In the genomic region with DNA sequence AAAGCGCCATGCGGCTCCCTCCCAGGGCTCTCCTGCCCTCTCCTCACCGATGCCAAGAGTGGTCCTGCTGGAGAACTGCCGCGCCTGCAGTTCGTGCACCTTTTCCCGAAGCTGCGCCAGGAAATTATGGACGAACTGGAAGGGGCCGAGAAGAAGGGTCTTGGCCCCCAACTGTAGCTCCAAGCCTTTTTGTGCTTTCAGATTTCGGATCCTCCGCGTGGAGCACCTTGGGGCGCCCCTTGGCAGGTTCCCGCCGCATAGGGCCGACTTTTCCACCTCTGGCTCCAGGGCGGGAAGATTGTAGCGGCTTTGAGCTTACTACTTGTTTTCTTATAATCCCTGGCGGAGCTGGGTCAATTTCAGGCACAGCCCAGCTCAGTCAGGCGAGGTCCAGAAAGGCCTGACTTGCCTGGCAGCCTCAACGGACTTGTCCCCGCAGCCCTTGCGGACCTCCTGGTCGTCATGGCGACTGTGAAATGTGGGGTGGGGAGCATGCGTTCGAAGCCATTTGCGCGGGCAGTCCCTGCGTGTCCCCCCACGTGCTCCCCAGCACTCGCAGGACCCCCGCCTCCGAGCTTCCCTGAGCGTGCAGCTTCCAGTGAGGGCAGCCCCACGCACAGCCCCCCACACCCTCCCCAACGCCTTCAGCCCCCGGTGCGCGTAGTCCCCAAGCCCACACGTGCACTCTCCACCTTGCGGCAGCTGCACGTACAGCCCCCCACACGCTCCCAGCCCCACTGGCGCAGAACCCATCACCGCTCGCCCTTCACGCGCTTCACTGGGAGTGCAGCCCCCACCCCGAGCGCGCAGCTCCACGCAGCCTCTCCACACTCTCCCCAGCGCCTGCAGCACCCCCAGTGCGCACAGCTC, we compare ENCODE assay signal across 14 cellular contexts.
DNase-seq lines count a peak whose midpoint lies in the region; ATAC-seq, FAIRE-seq and TF ChIP-seq lines count a peak whose summit lies in the region.
"Had no signal": no experiment of that assay in that cellular context is flagged by ENCODE, and none has a peak within 500 bp of the region (broad histone marks: within the 10 kb centered on the region; RNA-seq: fewer than 3 reads in every experiment).

No MANE protein-coding gene starts in this region.

- H2AFZ ChIP-seq in GM23338 = peak overlapping the region; percentile 94

- peak overlapping the region; percentile 93 for H3K4me2 ChIP-seq in GM23338

- peak; percentile 82 for ATAC-seq in GM23338
- ATAC-seq in GM19397 (IDR thresholded peaks at IDR 0.05; ENCODE audit: unreplicated experiment) = no peak
- ATAC-seq: effector memory CD8-positive, alpha-beta T cell had no signal

- H4K20me1 ChIP-seq in GM23338 (replicated peaks; ENCODE audit: insufficient read depth) = peaks cover 6% of the 10 kb centered on the region

- H3K4me3 Mint-ChIP-seq in GM23338 = peak overlapping the region; percentile 68

- no peaks in the 10 kb centered on the region for H3F3A ChIP-seq in GM23338 (replicated peaks; ENCODE audit: low read depth)

- no peak for TF ChIP-seq POLR2A in GM12892 (IDR thresholded peaks at IDR 0.05; ENCODE audit: low read depth, low read length)

- no peak overlapping the region for H3K9ac ChIP-seq in adipocyte (ENCODE audit: low read length)

- H3K27ac Mint-ChIP-seq in GM23338 = no peak overlapping the region
- H3K27ac Mint-ChIP-seq: effector memory CD8-positive, alpha-beta T cell had no signal

- DNase-seq in GM23338 (ENCODE audit: low spot score) = peak; percentile 73
- DNase-seq in adipocyte (ENCODE audit: low read depth) = no peak
- DNase-seq in left ventricle myocardium inferior = no peak
- DNase-seq in retina = peak; percentile 74
- DNase-seq in NCI-H524 treated with DMSO at 0.1 percent for 48 hours (lab: John Stamatoyannopoulos, UW) = no peak
- no peak for DNase-seq in GM12892 (ENCODE audit: insufficient read length)
- no peak for DNase-seq in activated CD4-positive, alpha-beta T cell treated with anti-CD3 and anti-CD28 coated beads, Interleukin-2, amount 50 U/mL, for 4 hours
- DNase-seq: activated naive CD4-positive, alpha-beta T cell; effector memory CD8-positive, alpha-beta T cell; MG63; NCI-H510A treated with DMSO at 0.1 percent for 48 hours had no signal

- H3K27ac ChIP-seq in GM23338 (ENCODE audit: low read depth) (no peak overlapping the region), left ventricle myocardium inferior (replicated peaks) (peak overlapping the region; percentile 79)
- H3K27ac ChIP-seq: tibial nerve had no signal

- peaks cover 20% of the 10 kb centered on the region for H3K4me1 Mint-ChIP-seq in GM23338

- H3K79me2 ChIP-seq in GM23338 (replicated peaks; ENCODE audit: insufficient read depth) = no peaks in the 10 kb centered on the region

- no peaks in the 10 kb centered on the region for H3K9me2 ChIP-seq in GM23338 (ENCODE audit: insufficient read depth)

- H3K36me3 Mint-ChIP-seq in GM23338 (ENCODE audit: low read depth) = no peaks in the 10 kb centered on the region

- FAIRE-seq in GM12892 (lab: Jason Lieb, UNC) = no peak
- FAIRE-seq: GM19239 had no signal

- H3K27me3 ChIP-seq in GM23338 (ENCODE audit: insufficient read depth) (peaks cover 60% of the 10 kb centered on the region), adipocyte (replicated peaks; ENCODE audit: control insufficient read depth, insufficient read depth, low read length) (peaks cover 2% of the 10 kb centered on the region), left ventricle myocardium inferior (ENCODE audit: low read depth) (no peaks in the 10 kb centered on the region)
- H3K27me3 ChIP-seq: MG63, tibial nerve had no signal

- H3K4me3 ChIP-seq in GM23338 (peak overlapping the region; percentile 71), adipocyte (ENCODE audit: low read length) (peak overlapping the region; percentile 59), left ventricle myocardium inferior (no peak overlapping the region)
- H3K4me3 ChIP-seq: MG63 had no signal

- H3K36me3 ChIP-seq in GM23338 (ENCODE audit: insufficient read depth) = no peaks in the 10 kb centered on the region
- no peaks in the 10 kb centered on the region for H3K36me3 ChIP-seq in adipocyte (ENCODE audit: control insufficient read depth, insufficient read depth, low read length, severe bottlenecking)
- H3K36me3 ChIP-seq in left ventricle myocardium inferior = no peaks in the 10 kb centered on the region
- H3K36me3 ChIP-seq: MG63, tibial nerve had no signal

- no peaks in the 10 kb centered on the region for H3K9me3 Mint-ChIP-seq in GM23338
- H3K9me3 Mint-ChIP-seq: effector memory CD8-positive, alpha-beta T cell had no signal

- peaks cover 36% of the 10 kb centered on the region for H3K27me3 Mint-ChIP-seq in GM23338 (ENCODE audit: insufficient read depth, low read depth, poor library complexity)

- no peaks in the 10 kb centered on the region for H3K9me3 ChIP-seq in adipocyte (ENCODE audit: control insufficient read depth, low read length)
- H3K9me3 ChIP-seq in left ventricle myocardium inferior (replicated peaks) = no peaks in the 10 kb centered on the region
- H3K9me3 ChIP-seq: MG63, tibial nerve had no signal

- TF ChIP-seq CTCF in GM23338 (conservative IDR thresholded peaks at IDR 0.05; ENCODE audit: low read depth in 2 of 2) (peak in 1 of 2 experiments; percentile 17; a peak in 2 of 4 replicates), left ventricle myocardium inferior (IDR thresholded peaks at IDR 0.05; ENCODE audit: borderline replicate concordance) (no peak)

- H3K4me1 ChIP-seq in GM23338 (ENCODE audit: insufficient read depth) (peaks cover 14% of the 10 kb centered on the region; the same call in 1 of the 2 replicates), adipocyte (ENCODE audit: control insufficient read depth, insufficient read depth, low read length) (no peaks in the 10 kb centered on the region), left ventricle myocardium inferior (peaks cover 36% of the 10 kb centered on the region)

- intact Hi-C loops in left ventricle myocardium inferior (cut with micrococcal nuclease) = no loop called here

TF ChIP-seq in GM23338, 12 proteins besides CTCF, POLR2A, EP300 and RAD21:
- peak; percentile 89 for TF ChIP-seq EZH2 (IDR thresholded peaks at IDR 0.05; ENCODE audit: low read depth, unreplicated experiment)
- peak; percentile 56 for TF ChIP-seq EZH2phosphoT487 (IDR thresholded peaks at IDR 0.05; ENCODE audit: unreplicated experiment)
- TF ChIP-seq, protein P1, sequence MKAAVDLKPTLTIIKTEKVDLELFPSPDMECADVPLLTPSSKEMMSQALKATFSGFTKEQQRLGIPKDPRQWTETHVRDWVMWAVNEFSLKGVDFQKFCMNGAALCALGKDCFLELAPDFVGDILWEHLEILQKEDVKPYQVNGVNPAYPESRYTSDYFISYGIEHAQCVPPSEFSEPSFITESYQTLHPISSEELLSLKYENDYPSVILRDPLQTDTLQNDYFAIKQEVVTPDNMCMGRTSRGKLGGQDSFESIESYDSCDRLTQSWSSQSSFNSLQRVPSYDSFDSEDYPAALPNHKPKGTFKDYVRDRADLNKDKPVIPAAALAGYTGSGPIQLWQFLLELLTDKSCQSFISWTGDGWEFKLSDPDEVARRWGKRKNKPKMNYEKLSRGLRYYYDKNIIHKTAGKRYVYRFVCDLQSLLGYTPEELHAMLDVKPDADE (IDR thresholded peaks at IDR 0.05) = no peak

Comparison
In these comparisons a context has a peak if more than half of its experiments do, and no peak if none do; other contexts are left out.
1. DNase-seq: peak in GM23338 (single experiment) and retina (single experiment); none in adipocyte (single experiment), left ventricle myocardium inferior (single experiment), NCI-H524 treated with DMSO at 0.1 percent for 48 hours (single experiment), GM12892 (single experiment) and activated CD4-positive, alpha-beta T cell treated with anti-CD3 and anti-CD28 coated beads, Interleukin-2, amount 50 U/mL, for 4 hours (0 of 2).